19 cellular contexts compared by ENCODE assay signal in genomic region chr2:27139310-27139709, GRCh38. TPM values are rescaled to one million over a fixed set of nuclear protein-coding genes. Genes with fewer than 3 reads are reported as not detected.
DNase-seq lines count a peak whose midpoint lies in the region; ATAC-seq, FAIRE-seq and TF ChIP-seq lines count a peak whose summit lies in the region.
"Had no signal": no experiment of that assay in that cellular context is flagged by ENCODE, and none has a peak within 500 bp of the region (broad histone marks: within the 10 kb centered on the region; RNA-seq: fewer than 3 reads in every experiment).

TSS of gene PRR30 (minus strand) at chr2:27139410. CDS start at chr2:27138329, 1,081 bp downstream.

- no peak within 1 kb of the TSS for H3K4me2 ChIP-seq in GM23338
- no peak within 1 kb of the TSS for H3K4me2 ChIP-seq in neuronal stem cell (ENCODE audit: insufficient read depth, low read length, poor library complexity, severe bottlenecking)

- H3K4me1 ChIP-seq in GM23338 (ENCODE audit: insufficient read depth): no peaks in the 10 kb centered on the region
- H3K4me1 ChIP-seq in neuronal stem cell (ENCODE audit: control insufficient read depth in 2 of 2, insufficient read depth in 1 of 2, low read depth in 1 of 2, low read length in 2 of 2): no peaks in the 10 kb centered on the region
- H3K4me1 ChIP-seq: BE2C, Caco-2 had no signal

- H3K4me3 ChIP-seq in GM23338 (no peak within 1 kb of the TSS), neuronal stem cell (ENCODE audit: low read length in 2 of 2) (no peak within 1 kb of the TSS)
- H3K4me3 ChIP-seq: HAP-1 had no signal

- no peak within 1 kb of the TSS for H4K8ac ChIP-seq in neuronal stem cell (ENCODE audit: low read depth, low read length)

- no peaks in the 10 kb centered on the region for H3K9me3 ChIP-seq in neuronal stem cell (replicated peaks in 1 of 2; ENCODE audit: control insufficient read depth in 2 of 2, insufficient read depth in 1 of 2, low read depth in 1 of 2, low read length in 2 of 2)
- H3K9me3 ChIP-seq: BE2C, Caco-2, HAP-1 had no signal

- H3F3A ChIP-seq in GM23338 (replicated peaks; ENCODE audit: low read depth): no peaks in the 10 kb centered on the region; the same call in 1 of the 2 replicates

- no peak within 1 kb of the TSS for H3K9ac ChIP-seq in neuronal stem cell (ENCODE audit: low read depth, low read length, poor library complexity)

- no peaks in the 10 kb centered on the region for H3K4me1 Mint-ChIP-seq in GM23338

- no peak within 1 kb of the TSS for H3K27ac Mint-ChIP-seq in GM23338

- H4K20me1 ChIP-seq in GM23338 (replicated peaks; ENCODE audit: insufficient read depth): no peaks in the 10 kb centered on the region

- peak within 1 kb of the TSS; percentile 31 for H2BK12ac ChIP-seq in neuronal stem cell (ENCODE audit: low read length)

- no peak for DNase-seq in GM23338 (ENCODE audit: low spot score)
- peak; percentile 27 for DNase-seq in islet precursor cell
- no peak for DNase-seq in neuronal stem cell (ENCODE audit: low spot score)
- no peak for DNase-seq in D721Med (ENCODE audit: insufficient read length, low spot score)
- DNase-seq in NK-92 treated with Interleukin-12 subunit alpha and Interleukin-12 subunit beta, amount 100 ng/mL, for 24 hours (lab: John Stamatoyannopoulos, UW): no peak
- DNase-seq in NCI-H2196 (lab: John Stamatoyannopoulos, UW; ENCODE audit: unreplicated experiment): no peak
- DNase-seq: ACHN; BE2C; C1 segment of cervical spinal cord; Caco-2; CD4-positive, CD25-positive, alpha-beta regulatory T cell; DMS153; DMS79; GF-D8 had no signal

- H2BK5ac ChIP-seq in neuronal stem cell (ENCODE audit: low read length): no peak within 1 kb of the TSS

- H3K14ac ChIP-seq in neuronal stem cell (ENCODE audit: low read length): no peak within 1 kb of the TSS

- no peak within 1 kb of the TSS for H2BK120ac ChIP-seq in neuronal stem cell (ENCODE audit: low read depth, low read length)

- TF ChIP-seq CTCF in GM23338 (conservative IDR thresholded peaks at IDR 0.05; ENCODE audit: low read depth in 2 of 2): no peak
- no peak for TF ChIP-seq CTCF in D721Med (IDR thresholded peaks at IDR 0.05; ENCODE audit: insufficient read depth, missing control alignments)

- no peak within 1 kb of the TSS for H3K23ac ChIP-seq in neuronal stem cell (ENCODE audit: low read depth, low read length, poor library complexity)

- no peaks in the 10 kb centered on the region for H3K79me2 ChIP-seq in GM23338 (replicated peaks; ENCODE audit: insufficient read depth)

- H3K79me1 ChIP-seq in neuronal stem cell (ENCODE audit: low read depth, low read length): no peaks in the 10 kb centered on the region

- no peak within 1 kb of the TSS for H2AK5ac ChIP-seq in neuronal stem cell (ENCODE audit: low read depth, low read length)

- H3K27ac ChIP-seq in GM23338 (ENCODE audit: low read depth): no peak within 1 kb of the TSS
- no peak within 1 kb of the TSS for H3K27ac ChIP-seq in neuronal stem cell (replicated peaks; ENCODE audit: low read length)

- no peak for FAIRE-seq in D721Med (lab: Jason Lieb, UNC)
- FAIRE-seq: A204.1 had no signal

- ATAC-seq in GM23338 (no peak), GM21576 (IDR thresholded peaks at IDR 0.05; ENCODE audit: unreplicated experiment) (no peak)

- H3K27me3 Mint-ChIP-seq in GM23338 (ENCODE audit: insufficient read depth, low read depth, poor library complexity): peaks cover 8% of the 10 kb centered on the region

- no CpG with 5 or more reads among the region's 4 CpGs for WGBS in neuronal stem cell (ENCODE audit: extremely low coverage in 2 of 2, insufficient read length in 2 of 2, insufficient replicate concordance in 1 of 2), 2 donors

- H2AFZ ChIP-seq in GM23338 (peak within 1 kb of the TSS; percentile 56; the same call in 1 of the 2 replicates), neuronal stem cell (ENCODE audit: low read length) (peak within 1 kb of the TSS; percentile 29)

- H3K4me3 Mint-ChIP-seq in GM23338: no peak within 1 kb of the TSS

- H3K9me3 Mint-ChIP-seq in GM23338: no peaks in the 10 kb centered on the region

- no peak within 1 kb of the TSS for H4K91ac ChIP-seq in neuronal stem cell (ENCODE audit: low read depth, low read length, poor library complexity)

- H3K27me3 ChIP-seq in GM23338 (ENCODE audit: insufficient read depth): no peaks in the 10 kb centered on the region
- peaks cover 0 to 30% (median 0%) of the 10 kb centered on the region in 3 experiments for H3K27me3 ChIP-seq in neuronal stem cell (ENCODE audit: control insufficient read depth in 3 of 3, insufficient read depth in 3 of 3, low read depth in 1 of 3, low read length in 3 of 3)
- H3K27me3 ChIP-seq: BE2C had no signal

- peak within 1 kb of the TSS; percentile 71 for H2BK15ac ChIP-seq in neuronal stem cell (ENCODE audit: low read length)

- no peak within 1 kb of the TSS for H3K18ac ChIP-seq in neuronal stem cell (ENCODE audit: low read length)

- H3K36me3 ChIP-seq in GM23338 (ENCODE audit: insufficient read depth) (no peaks in the 10 kb centered on the region), neuronal stem cell (replicated peaks in 1 of 2; ENCODE audit: control insufficient read depth in 2 of 2, insufficient read depth in 2 of 2, low read length in 2 of 2) (no peaks in the 10 kb centered on the region)
- H3K36me3 ChIP-seq: BE2C had no signal

- H3K4ac ChIP-seq in neuronal stem cell (ENCODE audit: low read length): no peak within 1 kb of the TSS

- no peaks in the 10 kb centered on the region for H3K9me2 ChIP-seq in GM23338 (ENCODE audit: insufficient read depth)

- no peaks in the 10 kb centered on the region for H3K36me3 Mint-ChIP-seq in GM23338 (ENCODE audit: low read depth)
- H3K36me3 Mint-ChIP-seq: CD4-positive, CD25-positive, alpha-beta regulatory T cell had no signal

TF ChIP-seq in GM23338, 12 proteins besides CTCF, POLR2A, EP300 and RAD21 (continues in another document):
- TF ChIP-seq ETS1 (IDR thresholded peaks at IDR 0.05) (no peak), EZH2phosphoT487 (IDR thresholded peaks at IDR 0.05; ENCODE audit: unreplicated experiment) (no peak), JUNB (IDR thresholded peaks at IDR 0.05; ENCODE audit: unreplicated experiment) (no peak), NANOG (IDR thresholded peaks at IDR 0.05; ENCODE audit: borderline replicate concordance) (no peak), REST (IDR thresholded peaks at IDR 0.05; ENCODE audit: unreplicated experiment) (no peak)

RNA-seq across cellular contexts. Expression of gene PRR30, which starts in this region (rescaled TPM):
- not detected in 2 replicates for total RNA-seq in GM23338 (2014; rRNA removed; shearing (Covaris generic))
- polyA plus RNA-seq in GM23338 (2016; fragmentation: Nextera tagmentation; extraction: Ambion mirVana): not detected in 2 replicates
- polyA plus RNA-seq in neuronal stem cell (2013, experiment 1 of 2): not detected
- not detected for polyA plus RNA-seq in neuronal stem cell (2013, experiment 2 of 2)
- total RNA-seq: Caco-2; CD4-positive, CD25-positive, alpha-beta regulatory T cell; H4; HT-29 had no signal
- polyA plus RNA-seq: CD4-positive, CD25-positive, alpha-beta regulatory T cell had no signal
